26 cellular contexts compared by ENCODE assay signal in genomic region chr1:201557572-201557958, GRCh38. TPM values are rescaled to one million over a fixed set of nuclear protein-coding genes. Genes with fewer than 3 reads are reported as not detected.
DNase-seq lines count a peak whose midpoint lies in the region; ATAC-seq, FAIRE-seq and TF ChIP-seq lines count a peak whose summit lies in the region.
"Had no signal": no experiment of that assay in that cellular context is flagged by ENCODE, and none has a peak within 500 bp of the region (broad histone marks: within the 10 kb centered on the region; RNA-seq: fewer than 3 reads in every experiment).

No MANE protein-coding gene starts in this region.

- in situ Hi-C loops in brain microvascular endothelial cell (cut with HindIII; ENCODE audit: low pct_ligation_motif_present, low sequenced_read_pairs): no loop called here

- no TSS peak for BruUV-seq in A673 (replicated peaks; lab: Mats Ljungman, UMichigan)

- H3K4me3 ChIP-seq in A673 (ENCODE audit: low read depth, low read length, poor library complexity, severe bottlenecking) (no peak overlapping the region), brain microvascular endothelial cell (ENCODE audit: low read depth, low read length) (no peak overlapping the region), mesodermal cell (ENCODE audit: extremely low read depth, insufficient read depth, low read length, poor library complexity, severe bottlenecking) (no peak overlapping the region), body of pancreas (no peak overlapping the region)
- H3K4me3 ChIP-seq: PC-9, prostate gland, suprapubic skin had no signal

- TF ChIP-seq CTCF in A673 (conservative IDR thresholded peaks at IDR 0.05; ENCODE audit: low read depth, low read length) (no peak), HFFc6 (IDR thresholded peaks at IDR 0.05) (no peak), brain microvascular endothelial cell (IDR thresholded peaks at IDR 0.05; ENCODE audit: low read depth, low read length, missing control alignments) (no peak), body of pancreas (IDR thresholded peaks at IDR 0.05) (no peak)

- DNase-seq in A673 (ENCODE audit: low spot score) (peak; percentile 61), HFFc6 (no peak), brain microvascular endothelial cell (no peak), AG20443 (ENCODE audit: low spot score) (no peak), body of pancreas (no peak), GM12892 (ENCODE audit: insufficient read length) (no peak)
- DNase-seq: activated CD8-positive, alpha-beta memory T cell treated with anti-CD3 and anti-CD28 coated beads, Interleukin-2, amount 50 U/mL, for 48 hours; activated gamma-delta T cell treated with Interleukin-2 at 50 U/mL for 16 hours; amniotic stem cell; CD8-positive, alpha-beta memory T cell; central memory CD4-positive, alpha-beta T cell; DND-41; effector CD4-positive, alpha-beta T cell; NCI-H1092; NCI-H2171 treated with DMSO at 0.1 percent for 48 hours; NCI-H748 treated with DMSO at 0.1 percent for 48 hours; PC-9; T-helper 2 cell; WERI-Rb-1 had no signal

- peak overlapping the region; percentile 82 for H3K27ac Mint-ChIP-seq in HFFc6
- H3K27ac Mint-ChIP-seq: mesothelial cell of epicardium had no signal

- TF ChIP-seq POLR2A in body of pancreas (IDR thresholded peaks at IDR 0.05) (no peak), GM12892 (IDR thresholded peaks at IDR 0.05; ENCODE audit: low read depth, low read length) (no peak)

- peak overlapping the region; percentile 32 for H3K27ac ChIP-seq in A673 (ENCODE audit: low read depth, low read length, poor library complexity, severe bottlenecking)
- peak overlapping the region; percentile 39 for H3K27ac ChIP-seq in brain microvascular endothelial cell
- H3K27ac ChIP-seq in mesodermal cell (ENCODE audit: low read depth, low read length, severe bottlenecking): peak overlapping the region; percentile 73
- H3K27ac ChIP-seq in body of pancreas: no peak overlapping the region
- H3K27ac ChIP-seq: PC-9, prostate gland, suprapubic skin, WERI-Rb-1 had no signal

- H3K9me3 ChIP-seq in A673 (ENCODE audit: low read depth, low read length, poor library complexity, severe bottlenecking) (no peaks in the 10 kb centered on the region), mesodermal cell (ENCODE audit: control insufficient read depth, low read length) (no peaks in the 10 kb centered on the region), body of pancreas (no peaks in the 10 kb centered on the region)
- H3K9me3 ChIP-seq: prostate gland, suprapubic skin had no signal

- CTCF ChIA-PET in A673 (lab: Charles Lee): interaction anchor here (1.0 kb wide), 1 partner anchor 237 kb away, joined by 3 read pairs; no protein-coding TSS in a partner anchor

- no peaks in the 10 kb centered on the region for H3K9me3 Mint-ChIP-seq in HFFc6
- H3K9me3 Mint-ChIP-seq: CD8-positive, alpha-beta memory T cell; mesothelial cell of epicardium; neural crest cell had no signal

- intact Hi-C loops in A673 (cut with micrococcal nuclease; ENCODE audit: unreplicated experiment): loop anchor here (5.0 kb wide), 1 partner anchor 305 kb away; no protein-coding TSS in a partner anchor
- intact Hi-C loops in body of pancreas (cut with DNase I): loop anchor here (5.0 kb wide), 1 partner anchor 230 kb away; no protein-coding TSS in a partner anchor

- H3K4me1 ChIP-seq in A673 (ENCODE audit: insufficient read depth, low read length, poor library complexity, severe bottlenecking) (peaks cover 38% of the 10 kb centered on the region), mesodermal cell (ENCODE audit: control insufficient read depth, insufficient read depth, low read length, poor library complexity, severe bottlenecking) (peaks cover 75% of the 10 kb centered on the region), body of pancreas (peaks cover 5% of the 10 kb centered on the region)
- H3K4me1 ChIP-seq: prostate gland had no signal

- FAIRE-seq in GM12892 (lab: Jason Lieb, UNC): no peak
- FAIRE-seq: keratinocyte had no signal

- no peak for ATAC-seq in body of pancreas
- ATAC-seq in HG02852 (IDR thresholded peaks at IDR 0.05; ENCODE audit: unreplicated experiment): no peak

- H3K27me3 Mint-ChIP-seq in HFFc6 (ENCODE audit: insufficient read depth): no peaks in the 10 kb centered on the region; the same call in none of the 2 replicates

- 0 out of 2 replicates have a peak overlapping the region, but pooled peaks have one; percentile 38 for H3K4me3 Mint-ChIP-seq in HFFc6
- H3K4me3 Mint-ChIP-seq: CD8-positive, alpha-beta memory T cell; mesothelial cell of epicardium; neural crest cell had no signal

- peaks cover 14% of the 10 kb centered on the region for H3K36me3 Mint-ChIP-seq in HFFc6 (ENCODE audit: low read depth)
- H3K36me3 Mint-ChIP-seq: mesothelial cell of epicardium had no signal

- H3K27me3 ChIP-seq in A673 (replicated peaks; ENCODE audit: insufficient read depth, low read depth, low read length, poor library complexity) (no peaks in the 10 kb centered on the region), brain microvascular endothelial cell (replicated peaks) (no peaks in the 10 kb centered on the region), body of pancreas (no peaks in the 10 kb centered on the region)
- H3K27me3 ChIP-seq: suprapubic skin had no signal

- H3K36me3 ChIP-seq in A673 (ENCODE audit: insufficient read depth, low read length, poor library complexity, severe bottlenecking): no peaks in the 10 kb centered on the region
- no peaks in the 10 kb centered on the region for H3K36me3 ChIP-seq in brain microvascular endothelial cell (replicated peaks)
- peaks cover 3% of the 10 kb centered on the region for H3K36me3 ChIP-seq in mesodermal cell (ENCODE audit: control insufficient read depth, insufficient read depth, low read length)
- no peaks in the 10 kb centered on the region for H3K36me3 ChIP-seq in body of pancreas (replicated peaks in 1 of 2; ENCODE audit: insufficient read depth in 1 of 2, low read depth in 2 of 2)
- H3K36me3 ChIP-seq: prostate gland, suprapubic skin, WERI-Rb-1 had no signal

- 82 to 97% methylated on average over 6 to 7 of the region's 7 CpGs for WGBS in mesodermal cell (ENCODE audit: insufficient coverage in 2 of 2), 2 experiments
- WGBS in body of pancreas, 2 donors: 64 to 67% methylated on average over 7 of the region's 7 CpGs

- POLR2A ChIA-PET in A673 (lab: Charles Lee; ENCODE audit: low non-redundant PET): interaction anchor here (0.6 kb wide), 1 partner anchor 431 kb away, joined by 3 read pairs; no protein-coding TSS in a partner anchor

- peaks cover 96% of the 10 kb centered on the region for H3K4me1 Mint-ChIP-seq in HFFc6 (ENCODE audit: low read depth)

RNA-seq across cellular contexts. Expression of gene NAV1, which starts 18.6 kb away (rescaled TPM):
- total RNA-seq in A673 (2021): 48.2 and 51.2 TPM in 2 replicates
- total RNA-seq in HFFc6 (2021; fragmentation: NEBNext Ultra II Directional; extraction: Animal tissue kit (Norgen Biotek cat#: 25700)): 10 to 100 TPM; 72.9 to 88.0 (median 78.4) TPM
- polyA plus RNA-seq in mesodermal cell (2013, experiment 1 of 2): 56.2 TPM
- 48.2 TPM for polyA plus RNA-seq in mesodermal cell (2013, experiment 2 of 2)
- total RNA-seq in body of pancreas: 10 to 100 TPM; 11.5 to 13.7 TPM
- polyA plus RNA-seq in GM12892 (2012; ENCODE audit: missing spikeins): 0.61 TPM

RNA-seq across cellular contexts. Expression of gene CSRP1, which starts 50.6 kb away (rescaled TPM):
- total RNA-seq in A673 (2021): 402 and 517 TPM in 2 replicates
- total RNA-seq in HFFc6 (2021; fragmentation: NEBNext Ultra II Directional; extraction: Animal tissue kit (Norgen Biotek cat#: 25700)): 100 to 1,000 TPM; 540 to 614 (median 577) TPM
- polyA plus RNA-seq in mesodermal cell (2013, experiment 1 of 2): 73.2 TPM
- 56.8 TPM for polyA plus RNA-seq in mesodermal cell (2013, experiment 2 of 2)
- total RNA-seq in body of pancreas: 100 to 1,000 TPM; 127 to 245 TPM
- 35.2 TPM for polyA plus RNA-seq in GM12892 (2012; ENCODE audit: missing spikeins)

Comparison
In these comparisons a context has a peak if more than half of its experiments do, and no peak if none do; other contexts are left out.
1. H3K27ac ChIP-seq: peak in A673 (single experiment), brain microvascular endothelial cell (single experiment) and mesodermal cell (single experiment); none in body of pancreas (0 of 4).